Comparison of ENCODE assay signal across 2 cellular contexts in genomic region chr4:158597879-158598596, GRCh38.
TF ChIP-seq lines count a peak whose summit lies in the region.

No MANE protein-coding gene starts in this region.

TF ChIP-seq in K562, 482 proteins besides CTCF, POLR2A, EP300 and RAD21:
- TF ChIP-seq NFRKB (IDR thresholded peaks at IDR 0.05; ENCODE audit: low read depth) = no peak
- TF ChIP-seq KLF6 (CRISPR knock-in tag; IDR thresholded peaks at IDR 0.05; ENCODE audit: borderline replicate concordance) = no peak
- no peak for TF ChIP-seq SMAD3 (CRISPR knock-in tag; conservative IDR thresholded peaks at IDR 0.05)
- TF ChIP-seq ZNF717 (CRISPR knock-in tag; IDR thresholded peaks at IDR 0.05) = no peak
- no peak for TF ChIP-seq NFYB (IDR thresholded peaks at IDR 0.05; ENCODE audit: extremely low read depth, insufficient read length)
- TF ChIP-seq HDAC2 (IDR thresholded peaks at IDR 0.05) = no peak
- TF ChIP-seq ASH1L (IDR thresholded peaks at IDR 0.05; ENCODE audit: borderline replicate concordance, low read depth, partially characterized antibody) = no peak
- TF ChIP-seq GTF2F1 (IDR thresholded peaks at IDR 0.05; ENCODE audit: low read depth, low read length) = no peak
- TF ChIP-seq ZNF274 (IDR thresholded peaks at IDR 0.05; ENCODE audit: borderline replicate concordance, low read depth, low read length) = no peak
- TF ChIP-seq, protein P1, sequence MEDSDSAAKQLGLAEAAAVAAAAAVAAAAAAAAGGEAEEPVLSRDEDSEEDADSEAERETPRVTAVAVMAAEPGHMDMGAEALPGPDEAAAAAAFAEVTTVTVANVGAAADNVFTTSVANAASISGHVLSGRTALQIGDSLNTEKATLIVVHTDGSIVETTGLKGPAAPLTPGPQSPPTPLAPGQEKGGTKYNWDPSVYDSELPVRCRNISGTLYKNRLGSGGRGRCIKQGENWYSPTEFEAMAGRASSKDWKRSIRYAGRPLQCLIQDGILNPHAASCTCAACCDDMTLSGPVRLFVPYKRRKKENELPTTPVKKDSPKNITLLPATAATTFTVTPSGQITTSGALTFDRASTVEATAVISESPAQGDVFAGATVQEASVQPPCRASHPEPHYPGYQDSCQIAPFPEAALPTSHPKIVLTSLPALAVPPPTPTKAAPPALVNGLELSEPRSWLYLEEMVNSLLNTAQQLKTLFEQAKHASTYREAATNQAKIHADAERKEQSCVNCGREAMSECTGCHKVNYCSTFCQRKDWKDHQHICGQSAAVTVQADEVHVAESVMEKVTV (CRISPR knock-in tag; IDR thresholded peaks at IDR 0.05) = no peak
- TF ChIP-seq GTF2E2 (tag; IDR thresholded peaks at IDR 0.05) = no peak
- TF ChIP-seq DNMT1 (IDR thresholded peaks at IDR 0.05) = no peak
- TF ChIP-seq TAL1 (IDR thresholded peaks at IDR 0.05) = no peak
- TF ChIP-seq, protein P2, sequence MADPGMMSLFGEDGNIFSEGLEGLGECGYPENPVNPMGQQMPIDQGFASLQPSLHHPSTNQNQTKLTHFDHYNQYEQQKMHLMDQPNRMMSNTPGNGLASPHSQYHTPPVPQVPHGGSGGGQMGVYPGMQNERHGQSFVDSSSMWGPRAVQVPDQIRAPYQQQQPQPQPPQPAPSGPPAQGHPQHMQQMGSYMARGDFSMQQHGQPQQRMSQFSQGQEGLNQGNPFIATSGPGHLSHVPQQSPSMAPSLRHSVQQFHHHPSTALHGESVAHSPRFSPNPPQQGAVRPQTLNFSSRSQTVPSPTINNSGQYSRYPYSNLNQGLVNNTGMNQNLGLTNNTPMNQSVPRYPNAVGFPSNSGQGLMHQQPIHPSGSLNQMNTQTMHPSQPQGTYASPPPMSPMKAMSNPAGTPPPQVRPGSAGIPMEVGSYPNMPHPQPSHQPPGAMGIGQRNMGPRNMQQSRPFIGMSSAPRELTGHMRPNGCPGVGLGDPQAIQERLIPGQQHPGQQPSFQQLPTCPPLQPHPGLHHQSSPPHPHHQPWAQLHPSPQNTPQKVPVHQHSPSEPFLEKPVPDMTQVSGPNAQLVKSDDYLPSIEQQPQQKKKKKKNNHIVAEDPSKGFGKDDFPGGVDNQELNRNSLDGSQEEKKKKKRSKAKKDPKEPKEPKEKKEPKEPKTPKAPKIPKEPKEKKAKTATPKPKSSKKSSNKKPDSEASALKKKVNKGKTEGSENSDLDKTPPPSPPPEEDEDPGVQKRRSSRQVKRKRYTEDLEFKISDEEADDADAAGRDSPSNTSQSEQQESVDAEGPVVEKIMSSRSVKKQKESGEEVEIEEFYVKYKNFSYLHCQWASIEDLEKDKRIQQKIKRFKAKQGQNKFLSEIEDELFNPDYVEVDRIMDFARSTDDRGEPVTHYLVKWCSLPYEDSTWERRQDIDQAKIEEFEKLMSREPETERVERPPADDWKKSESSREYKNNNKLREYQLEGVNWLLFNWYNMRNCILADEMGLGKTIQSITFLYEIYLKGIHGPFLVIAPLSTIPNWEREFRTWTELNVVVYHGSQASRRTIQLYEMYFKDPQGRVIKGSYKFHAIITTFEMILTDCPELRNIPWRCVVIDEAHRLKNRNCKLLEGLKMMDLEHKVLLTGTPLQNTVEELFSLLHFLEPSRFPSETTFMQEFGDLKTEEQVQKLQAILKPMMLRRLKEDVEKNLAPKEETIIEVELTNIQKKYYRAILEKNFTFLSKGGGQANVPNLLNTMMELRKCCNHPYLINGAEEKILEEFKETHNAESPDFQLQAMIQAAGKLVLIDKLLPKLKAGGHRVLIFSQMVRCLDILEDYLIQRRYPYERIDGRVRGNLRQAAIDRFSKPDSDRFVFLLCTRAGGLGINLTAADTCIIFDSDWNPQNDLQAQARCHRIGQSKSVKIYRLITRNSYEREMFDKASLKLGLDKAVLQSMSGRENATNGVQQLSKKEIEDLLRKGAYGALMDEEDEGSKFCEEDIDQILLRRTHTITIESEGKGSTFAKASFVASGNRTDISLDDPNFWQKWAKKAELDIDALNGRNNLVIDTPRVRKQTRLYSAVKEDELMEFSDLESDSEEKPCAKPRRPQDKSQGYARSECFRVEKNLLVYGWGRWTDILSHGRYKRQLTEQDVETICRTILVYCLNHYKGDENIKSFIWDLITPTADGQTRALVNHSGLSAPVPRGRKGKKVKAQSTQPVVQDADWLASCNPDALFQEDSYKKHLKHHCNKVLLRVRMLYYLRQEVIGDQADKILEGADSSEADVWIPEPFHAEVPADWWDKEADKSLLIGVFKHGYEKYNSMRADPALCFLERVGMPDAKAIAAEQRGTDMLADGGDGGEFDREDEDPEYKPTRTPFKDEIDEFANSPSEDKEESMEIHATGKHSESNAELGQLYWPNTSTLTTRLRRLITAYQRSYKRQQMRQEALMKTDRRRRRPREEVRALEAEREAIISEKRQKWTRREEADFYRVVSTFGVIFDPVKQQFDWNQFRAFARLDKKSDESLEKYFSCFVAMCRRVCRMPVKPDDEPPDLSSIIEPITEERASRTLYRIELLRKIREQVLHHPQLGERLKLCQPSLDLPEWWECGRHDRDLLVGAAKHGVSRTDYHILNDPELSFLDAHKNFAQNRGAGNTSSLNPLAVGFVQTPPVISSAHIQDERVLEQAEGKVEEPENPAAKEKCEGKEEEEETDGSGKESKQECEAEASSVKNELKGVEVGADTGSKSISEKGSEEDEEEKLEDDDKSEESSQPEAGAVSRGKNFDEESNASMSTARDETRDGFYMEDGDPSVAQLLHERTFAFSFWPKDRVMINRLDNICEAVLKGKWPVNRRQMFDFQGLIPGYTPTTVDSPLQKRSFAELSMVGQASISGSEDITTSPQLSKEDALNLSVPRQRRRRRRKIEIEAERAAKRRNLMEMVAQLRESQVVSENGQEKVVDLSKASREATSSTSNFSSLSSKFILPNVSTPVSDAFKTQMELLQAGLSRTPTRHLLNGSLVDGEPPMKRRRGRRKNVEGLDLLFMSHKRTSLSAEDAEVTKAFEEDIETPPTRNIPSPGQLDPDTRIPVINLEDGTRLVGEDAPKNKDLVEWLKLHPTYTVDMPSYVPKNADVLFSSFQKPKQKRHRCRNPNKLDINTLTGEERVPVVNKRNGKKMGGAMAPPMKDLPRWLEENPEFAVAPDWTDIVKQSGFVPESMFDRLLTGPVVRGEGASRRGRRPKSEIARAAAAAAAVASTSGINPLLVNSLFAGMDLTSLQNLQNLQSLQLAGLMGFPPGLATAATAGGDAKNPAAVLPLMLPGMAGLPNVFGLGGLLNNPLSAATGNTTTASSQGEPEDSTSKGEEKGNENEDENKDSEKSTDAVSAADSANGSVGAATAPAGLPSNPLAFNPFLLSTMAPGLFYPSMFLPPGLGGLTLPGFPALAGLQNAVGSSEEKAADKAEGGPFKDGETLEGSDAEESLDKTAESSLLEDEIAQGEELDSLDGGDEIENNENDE (IDR thresholded peaks at IDR 0.05; ENCODE audit: low read depth, low read length) = no peak
- TF ChIP-seq RB1 (IDR thresholded peaks at IDR 0.05; ENCODE audit: low read depth) = no peak
- no peak for TF ChIP-seq FOXJ2 (tag; IDR thresholded peaks at IDR 0.05)
- TF ChIP-seq KHSRP (IDR thresholded peaks at IDR 0.05) = no peak
TF ChIP-seq in K562: peak in this region for 0.

TF ChIP-seq in HepG2, 621 proteins besides CTCF, POLR2A, EP300 and RAD21:
- TF ChIP-seq ZNF354B (CRISPR knock-in tag; IDR thresholded peaks at IDR 0.05) = no peak
- no peak for TF ChIP-seq BORCS8-MEF2B (CRISPR knock-in tag; IDR thresholded peaks at IDR 0.05)
- TF ChIP-seq ZNF780A (CRISPR knock-in tag; IDR thresholded peaks at IDR 0.05) = no peak
- TF ChIP-seq ZNF12 (CRISPR knock-in tag; IDR thresholded peaks at IDR 0.05) = no peak
- TF ChIP-seq MIER3 (CRISPR knock-in tag; IDR thresholded peaks at IDR 0.05; ENCODE audit: borderline replicate concordance) = no peak
- TF ChIP-seq ZFP90 (CRISPR knock-in tag; IDR thresholded peaks at IDR 0.05; ENCODE audit: borderline replicate concordance) = no peak
- no peak for TF ChIP-seq NFE2L1 (CRISPR knock-in tag; IDR thresholded peaks at IDR 0.05; ENCODE audit: borderline replicate concordance)
- no peak for TF ChIP-seq BCLAF1 (IDR thresholded peaks at IDR 0.05)
- TF ChIP-seq, protein P3, sequence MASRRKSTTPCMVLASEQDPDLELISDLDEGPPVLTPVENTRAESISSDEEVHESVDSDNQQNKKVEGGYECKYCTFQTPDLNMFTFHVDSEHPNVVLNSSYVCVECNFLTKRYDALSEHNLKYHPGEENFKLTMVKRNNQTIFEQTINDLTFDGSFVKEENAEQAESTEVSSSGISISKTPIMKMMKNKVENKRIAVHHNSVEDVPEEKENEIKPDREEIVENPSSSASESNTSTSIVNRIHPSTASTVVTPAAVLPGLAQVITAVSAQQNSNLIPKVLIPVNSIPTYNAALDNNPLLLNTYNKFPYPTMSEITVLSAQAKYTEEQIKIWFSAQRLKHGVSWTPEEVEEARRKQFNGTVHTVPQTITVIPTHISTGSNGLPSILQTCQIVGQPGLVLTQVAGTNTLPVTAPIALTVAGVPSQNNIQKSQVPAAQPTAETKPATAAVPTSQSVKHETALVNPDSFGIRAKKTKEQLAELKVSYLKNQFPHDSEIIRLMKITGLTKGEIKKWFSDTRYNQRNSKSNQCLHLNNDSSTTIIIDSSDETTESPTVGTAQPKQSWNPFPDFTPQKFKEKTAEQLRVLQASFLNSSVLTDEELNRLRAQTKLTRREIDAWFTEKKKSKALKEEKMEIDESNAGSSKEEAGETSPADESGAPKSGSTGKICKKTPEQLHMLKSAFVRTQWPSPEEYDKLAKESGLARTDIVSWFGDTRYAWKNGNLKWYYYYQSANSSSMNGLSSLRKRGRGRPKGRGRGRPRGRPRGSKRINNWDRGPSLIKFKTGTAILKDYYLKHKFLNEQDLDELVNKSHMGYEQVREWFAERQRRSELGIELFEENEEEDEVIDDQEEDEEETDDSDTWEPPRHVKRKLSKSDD (CRISPR knock-in tag; IDR thresholded peaks at IDR 0.05; ENCODE audit: low read depth) = no peak
- no peak for TF ChIP-seq RFXANK (CRISPR knock-in tag; IDR thresholded peaks at IDR 0.05)
- TF ChIP-seq HMGXB3 (CRISPR knock-in tag; IDR thresholded peaks at IDR 0.05; ENCODE audit: borderline replicate concordance) = no peak
- TF ChIP-seq ZNF891 (CRISPR knock-in tag; IDR thresholded peaks at IDR 0.05) = no peak
- TF ChIP-seq ZNF138 (CRISPR knock-in tag; IDR thresholded peaks at IDR 0.05; ENCODE audit: low read depth) = no peak
- TF ChIP-seq CERS6 (CRISPR knock-in tag; IDR thresholded peaks at IDR 0.05) = no peak
TF ChIP-seq in HepG2: peak in this region for 0.
